Comparison of ENCODE assay signal across 17 cellular contexts in the genomic region with DNA sequence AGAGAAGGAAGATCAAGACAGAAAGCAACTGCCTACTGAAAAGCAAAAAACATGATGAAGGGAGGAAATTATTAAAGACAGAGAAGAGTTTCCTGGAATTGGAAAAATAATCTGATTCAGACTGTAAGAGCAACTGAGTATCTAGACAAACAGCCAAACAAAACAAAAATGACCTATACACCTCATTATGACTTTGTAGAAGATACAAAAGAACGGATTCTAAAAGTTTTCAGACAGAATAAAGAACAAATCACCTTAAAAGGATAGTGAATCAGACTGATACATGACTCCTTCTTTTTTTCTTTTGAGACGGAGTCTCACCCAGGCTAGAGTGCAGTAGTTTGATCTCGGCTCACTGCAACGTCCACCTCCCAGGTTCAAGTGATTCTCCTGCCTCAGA. TPM values are rescaled to one million over a fixed set of nuclear protein-coding genes. Genes with fewer than 3 reads are reported as not detected.
DNase-seq lines count a peak whose midpoint lies in the region; ATAC-seq and TF ChIP-seq lines count a peak whose summit lies in the region.
"Had no signal": no experiment of that assay in that cellular context is flagged by ENCODE, and none has a peak within 500 bp of the region (broad histone marks: within the 10 kb centered on the region; RNA-seq: fewer than 3 reads in every experiment).

No MANE protein-coding gene starts in this region.

- peak overlapping the region; percentile 5 for H3K4me3 Mint-ChIP-seq in T-helper 2 cell treated with Interferon-gamma antibody and Interleukin-4, amounts not matched to agents 5 μg/mL and 100 μg/mL, for 36 hours
- H3K4me3 Mint-ChIP-seq in T-helper 17 cell, result peak overlapping the region; percentile 72
- H3K4me3 Mint-ChIP-seq: activated CD8-positive, alpha-beta T cell treated with anti-CD3 and anti-CD28 coated beads for 36 hours had no signal

- no peaks in the 10 kb centered on the region for H3K36me3 ChIP-seq in smooth muscle cell (ENCODE audit: low read depth)
- H3K36me3 ChIP-seq in spleen, result no peaks in the 10 kb centered on the region
- H3K36me3 ChIP-seq: BE2C, gastroesophageal sphincter had no signal

- H3K27ac Mint-ChIP-seq in T-helper 2 cell treated with Interferon-gamma antibody and Interleukin-4, amounts not matched to agents 5 μg/mL and 100 μg/mL, for 36 hours, result no peak overlapping the region
- H3K27ac Mint-ChIP-seq in T-helper 17 cell, result peak overlapping the region; percentile 63
- H3K27ac Mint-ChIP-seq: activated CD8-positive, alpha-beta T cell treated with anti-CD3 and anti-CD28 coated beads for 36 hours had no signal

- H3K4me3 ChIP-seq in fibroblast of mammary gland (ENCODE audit: control insufficient read depth, low read depth, low read length) (no peak overlapping the region), smooth muscle cell (no peak overlapping the region), spleen (no peak overlapping the region)
- H3K4me3 ChIP-seq: gastroesophageal sphincter, mucosa of descending colon had no signal

- no peaks in the 10 kb centered on the region for H3K9me3 Mint-ChIP-seq in T-helper 2 cell treated with Interferon-gamma antibody and Interleukin-4, amounts not matched to agents 5 μg/mL and 100 μg/mL, for 36 hours
- H3K9me3 Mint-ChIP-seq: activated CD8-positive, alpha-beta T cell treated with anti-CD3 and anti-CD28 coated beads for 36 hours had no signal

- ATAC-seq in T-helper 17 cell, result no peak
- ATAC-seq: activated CD8-positive, alpha-beta T cell treated with anti-CD3 and anti-CD28 coated beads for 36 hours; gastroesophageal sphincter had no signal

- no peak for TF ChIP-seq POLR2A in spleen (IDR thresholded peaks at IDR 0.05)

- peaks cover 57% of the 10 kb centered on the region for H3K4me1 Mint-ChIP-seq in T-helper 2 cell treated with Interferon-gamma antibody and Interleukin-4, amounts not matched to agents 5 μg/mL and 100 μg/mL, for 36 hours (ENCODE audit: low read depth)
- H3K4me1 Mint-ChIP-seq in T-helper 17 cell, result peaks cover 50% of the 10 kb centered on the region

- no peaks in the 10 kb centered on the region for H3K9me3 ChIP-seq in T-helper 17 cell (ENCODE audit: control insufficient read depth, low read length, poor library complexity, severe bottlenecking)
- H3K9me3 ChIP-seq in smooth muscle cell (replicated peaks; ENCODE audit: low read depth), result no peaks in the 10 kb centered on the region
- no peaks in the 10 kb centered on the region for H3K9me3 ChIP-seq in spleen
- H3K9me3 ChIP-seq: BE2C, gastroesophageal sphincter, mucosa of descending colon had no signal

- no peaks in the 10 kb centered on the region for H3F3A ChIP-seq in smooth muscle cell (ENCODE audit: low read depth)

- peaks cover 10% of the 10 kb centered on the region for H3K36me3 Mint-ChIP-seq in T-helper 2 cell treated with Interferon-gamma antibody and Interleukin-4, amounts not matched to agents 5 μg/mL and 100 μg/mL, for 36 hours (ENCODE audit: low read depth)
- H3K36me3 Mint-ChIP-seq in T-helper 17 cell (ENCODE audit: low read depth), result peaks cover 4% of the 10 kb centered on the region

- 78% methylated on average over 4 of the region's 4 CpGs for WGBS in smooth muscle cell (ENCODE audit: low lambda C conversion rate)
- WGBS in spleen, 5 donors, result 88 to 94% (median 91%) methylated on average over 4 of the region's 4 CpGs

- H3K79me2 ChIP-seq in smooth muscle cell (ENCODE audit: low read depth), result peaks cover 98% of the 10 kb centered on the region

- TF ChIP-seq CTCF in fibroblast of mammary gland (conservative IDR thresholded peaks at IDR 0.05; ENCODE audit: control insufficient read depth, insufficient read depth, low read depth, low read length) (no peak), smooth muscle cell (IDR thresholded peaks at IDR 0.05; ENCODE audit: borderline replicate concordance, insufficient read depth, poor library complexity, severe bottlenecking) (no peak), spleen (IDR thresholded peaks at IDR 0.05 in 8 of 11, conservative IDR thresholded peaks at IDR 0.05 in 3 of 11) (no peak)

- peaks cover 95% of the 10 kb centered on the region for H4K20me1 ChIP-seq in smooth muscle cell (ENCODE audit: low read depth)

- H2AFZ ChIP-seq in smooth muscle cell (ENCODE audit: low read depth), result no peak overlapping the region
- H2AFZ ChIP-seq: parathyroid adenoma had no signal

- H3K4me1 ChIP-seq in smooth muscle cell (ENCODE audit: low read depth) (peaks cover 35% of the 10 kb centered on the region), spleen (peaks cover 17 to 100% (median 58%) of the 10 kb centered on the region in 6 donors)

- no peak for DNase-seq in T-helper 2 cell treated with Interferon-gamma antibody and Interleukin-4, amounts not matched to agents 5 μg/mL and 100 μg/mL, for 36 hours (ENCODE audit: low spot score)
- DNase-seq in T-helper 2 cell (no peak), T-helper 17 cell (no peak), fibroblast of mammary gland (ENCODE audit: low read depth) (peak; percentile 72), smooth muscle cell (lab: John Stamatoyannopoulos, UW; ENCODE audit: unreplicated experiment) (no peak), COLO668 (lab: John Stamatoyannopoulos, UW; ENCODE audit: unreplicated experiment) (no peak), spleen (no peak)
- DNase-seq in NK-92 treated with Interleukin-12 subunit alpha and Interleukin-12 subunit beta, amount 100 ng/mL, for 24 hours (lab: John Stamatoyannopoulos, UW), result no peak
- DNase-seq: activated CD8-positive, alpha-beta T cell treated with anti-CD3 and anti-CD28 coated beads for 36 hours; amniotic stem cell; BE2C; GF-D8 had no signal

- H3K27me3 ChIP-seq in smooth muscle cell (ENCODE audit: low read depth) (no peaks in the 10 kb centered on the region), spleen (replicated peaks in 1 of 7) (no peaks in the 10 kb centered on the region)
- H3K27me3 ChIP-seq: BE2C, gastroesophageal sphincter had no signal

- no peaks in the 10 kb centered on the region for H3K27me3 Mint-ChIP-seq in T-helper 2 cell treated with Interferon-gamma antibody and Interleukin-4, amounts not matched to agents 5 μg/mL and 100 μg/mL, for 36 hours (ENCODE audit: low read depth)
- H3K27me3 Mint-ChIP-seq in T-helper 17 cell, result no peaks in the 10 kb centered on the region
- H3K27me3 Mint-ChIP-seq: activated CD8-positive, alpha-beta T cell treated with anti-CD3 and anti-CD28 coated beads for 36 hours had no signal

- no peak overlapping the region for H3K9ac ChIP-seq in smooth muscle cell (ENCODE audit: low read depth)
- H3K9ac ChIP-seq: parathyroid adenoma had no signal

- H3K27ac ChIP-seq in smooth muscle cell (ENCODE audit: low read depth), result peak overlapping the region; percentile 5
- H3K27ac ChIP-seq in spleen, result no peak overlapping the region
- H3K27ac ChIP-seq: 22Rv1, gastroesophageal sphincter, parathyroid adenoma, VCaP had no signal

- H3K4me2 ChIP-seq in smooth muscle cell, result peak overlapping the region; percentile 48

- intact Hi-C loops in spleen (cut with DNase I; ENCODE audit: low total_unique reads), result no loop called here

RNA-seq across cellular contexts. Expression of a gene that starts 10.4 kb away (rescaled TPM):
- 100 to 1,000 TPM; 141 to 146 TPM for total RNA-seq in T-helper 17 cell
- 108 and 129 TPM in 2 replicates for total RNA-seq in smooth muscle cell
- 32.0 and 43.2 TPM in 2 replicates for polyA plus RNA-seq in smooth muscle cell
- total RNA-seq in spleen, result 100 to 1,000 TPM in 6 of 7 donors, 10 to 100 TPM in 1; 90.8 to 127 (median 114) TPM
- polyA plus RNA-seq in spleen, result 10 to 100 TPM; 10.7 to 16.6 (median 14.8) TPM
